Comparison of ENCODE assay signal across 25 cellular contexts in genomic region chr15:66648588-66648987, GRCh38. TPM values are rescaled to one million over a fixed set of nuclear protein-coding genes. Genes with fewer than 3 reads are reported as not detected.
"Had no signal": no experiment of that assay in that cellular context is flagged by ENCODE, and none has a peak within 500 bp of the region (broad histone marks: within the 10 kb centered on the region; RNA-seq: fewer than 3 reads in every experiment).

No MANE protein-coding gene starts in this region.

- H3K4me1 ChIP-seq: foreskin keratinocyte, gastrocnemius medialis had no signal

- H3K9me3 ChIP-seq: esophagus muscularis mucosa, gastrocnemius medialis had no signal

- ATAC-seq: activated CD8-positive, alpha-beta T cell treated with anti-CD3 and anti-CD28 coated beads for 36 hours; activated T-cell treated with anti-CD3 and anti-CD28 coated beads, Interleukin-2, amount 50 U/mL, for 4 hours; activated T-helper 17 cell treated with anti-CD3 and anti-CD28 coated beads, Interleukin-2, amount 50 U/mL, for 72 hours; effector memory CD8-positive, alpha-beta T cell; foreskin keratinocyte; gastrocnemius medialis had no signal

- DNase-seq: activated CD4-positive, alpha-beta T cell treated with anti-CD3 and anti-CD28 coated beads for 48 hours; activated CD4-positive, alpha-beta T cell treated with anti-CD3 and anti-CD28 coated beads, Interleukin-2, amount 50 U/mL, for 1 hour; activated CD4-positive, alpha-beta T cell treated with anti-CD3 and anti-CD28 coated beads, Interleukin-2, amount 50 U/mL, for 48 hours; activated CD8-positive, alpha-beta memory T cell treated with anti-CD3 and anti-CD28 coated beads for 24 hours; activated CD8-positive, alpha-beta T cell treated with anti-CD3 and anti-CD28 coated beads for 36 hours; activated effector memory CD4-positive, alpha-beta T cell treated with Interleukin-2 at 50 U/mL for 16 hours; activated gamma-delta T cell treated with Interleukin-2 at 50 U/mL for 16 hours; activated naive CD4-positive, alpha-beta T cell treated with anti-CD3 and anti-CD28 coated beads, Interleukin-2, amount 50 U/mL, for 16 hours; activated naive CD4-positive, alpha-beta T cell treated with Interleukin-2 at 50 U/mL for 16 hours; activated T-cell treated with anti-CD3 and anti-CD28 coated beads, Interleukin-2, amount 50 U/mL, for 4 hours; amniotic stem cell; anterior cingulate cortex; brain microvascular endothelial cell; caudate nucleus; cortex of kidney; dermis blood vessel endothelial cell; effector CD4-positive, alpha-beta T cell; effector memory CD8-positive, alpha-beta T cell; erythroblast; foreskin keratinocyte; gastrocnemius medialis; glutamatergic neuron; T-helper 2 cell had no signal

- H3K27me3 ChIP-seq: brain microvascular endothelial cell, esophagus muscularis mucosa, foreskin keratinocyte, gastrocnemius medialis had no signal

- H3K36me3 ChIP-seq: brain microvascular endothelial cell, esophagus muscularis mucosa, gastrocnemius medialis had no signal

- H3K4me3 ChIP-seq: esophagus muscularis mucosa, gastrocnemius medialis had no signal

- H3K27ac ChIP-seq: brain microvascular endothelial cell, esophagus muscularis mucosa, foreskin keratinocyte, gastrocnemius medialis had no signal

RNA-seq across cellular contexts. Expression of gene SMAD6, which starts 53.4 kb away (rescaled TPM):
- total RNA-seq: foreskin keratinocyte had no signal
